Comparison of ENCODE assay signal across 20 cellular contexts in the genomic region with DNA sequence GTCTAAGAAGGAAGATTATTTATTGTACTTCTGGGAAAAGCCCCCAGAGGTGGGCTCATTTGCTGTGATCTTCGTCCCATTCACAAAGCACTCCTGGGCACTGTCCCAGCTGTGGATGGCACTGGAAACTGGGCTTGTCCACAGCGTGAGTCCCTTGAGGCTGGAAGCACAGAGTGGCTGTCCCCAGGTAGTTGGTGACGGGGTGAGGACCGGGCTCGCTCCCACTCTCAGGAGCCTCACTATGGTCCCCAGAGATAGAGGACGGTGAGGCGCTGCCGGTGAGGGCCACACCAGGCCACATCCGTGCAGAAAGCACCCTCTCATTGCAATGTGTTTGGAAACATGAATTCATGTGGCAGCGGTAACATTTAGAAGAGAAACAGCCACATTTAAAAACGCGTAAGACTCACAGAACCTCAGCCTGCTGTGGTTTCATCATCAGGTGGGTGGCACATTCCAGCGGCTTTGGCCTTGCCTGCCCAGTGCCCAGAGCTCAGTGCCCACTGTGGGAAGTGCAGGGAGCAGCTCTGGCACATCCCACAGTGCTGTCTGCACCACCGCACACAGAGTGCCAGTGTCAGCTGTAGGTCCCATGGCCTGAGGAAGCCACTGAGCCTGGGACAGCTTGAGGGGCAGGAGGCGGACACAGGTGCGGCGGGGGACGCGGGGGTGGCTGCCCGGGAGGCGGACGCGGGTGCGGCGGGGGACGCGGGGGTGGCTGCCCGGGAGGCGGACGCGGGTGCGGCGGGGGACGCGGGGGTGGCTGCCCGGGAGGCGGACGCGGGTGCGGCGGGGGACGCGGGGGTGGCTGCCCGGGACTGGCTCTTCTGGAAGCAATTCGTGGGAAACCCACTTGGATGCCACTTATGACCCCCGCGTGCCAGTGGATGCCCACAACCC.
"Had no signal": no experiment of that assay in that cellular context is flagged by ENCODE, and none has a peak within 500 bp of the region (broad histone marks: within the 10 kb centered on the region; RNA-seq: fewer than 3 reads in every experiment).

No MANE protein-coding gene starts in this region.

- H3K27ac ChIP-seq: dorsolateral prefrontal cortex, left lung, neutrophil, parathyroid adenoma, right lobe of liver, thoracic aorta, tibial nerve, upper lobe of left lung had no signal

- DNase-seq: dorsolateral prefrontal cortex; effector CD4-positive, alpha-beta T cell; left cardiac atrium; natural killer cell; small intestine; stimulated activated CD4-positive, alpha-beta T cell treated with anti-CD3 and anti-CD28 coated beads, Interleukin-12 subunit alpha, Interleukin-12 subunit beta, amount 100 ng/mL, for 4 hours; stimulated activated CD4-positive, alpha-beta T cell treated with anti-CD3 and anti-CD28 coated beads, Interleukin-1b, Interleukin-23, amount 100 ng/mL, for 48 hours; stimulated activated CD4-positive, alpha-beta T cell treated with anti-CD3 and anti-CD28 coated beads, Interleukin-4, amount 100 ng/mL, for 1 hour; stimulated activated CD8-positive, alpha-beta memory T cell treated with anti-CD3 and anti-CD28 coated beads, Interleukin-4, amount 100 ng/mL, for 48 hours; stimulated activated naive CD4-positive, alpha-beta T cell treated with Interleukin-2 at 50 U/mL for 16 hours; upper lobe of left lung had no signal

- H3K27me3 ChIP-seq: dorsolateral prefrontal cortex, left lung, neutrophil, right lobe of liver, tibial nerve, upper lobe of left lung had no signal

- ATAC-seq: left cardiac atrium, left lung, natural killer cell, right lobe of liver had no signal

- H3K4me1 ChIP-seq: left lung, parathyroid adenoma, right lobe of liver, upper lobe of left lung had no signal

- H3K36me3 ChIP-seq: left lung, neutrophil, right lobe of liver, thoracic aorta, tibial nerve, upper lobe of left lung had no signal

- H3K36me3 Mint-ChIP-seq: memory B cell, natural killer cell had no signal

- H3K9me3 ChIP-seq: left lung, neutrophil, right lobe of liver, thoracic aorta, upper lobe of left lung had no signal

- H3K4me3 ChIP-seq: dorsolateral prefrontal cortex, left lung, lung, right lobe of liver, thoracic aorta, tibial nerve, upper lobe of left lung had no signal

- H3K4me3 Mint-ChIP-seq: memory B cell, natural killer cell had no signal

- H3K27ac Mint-ChIP-seq: memory B cell, natural killer cell, progenitor cell of endocrine pancreas had no signal
